ENCODE assay signal across 16 cellular contexts in genomic region chr4:180675368-180675675, GRCh38.
A peak's percentile ranks its signal among the peaks of the same experiment; 100 is the strongest.
DNase-seq lines count a peak whose midpoint lies in the region; TF ChIP-seq lines count a peak whose summit lies in the region.
"Had no signal": no experiment of that assay in that cellular context is flagged by ENCODE, and none has a peak within 500 bp of the region (broad histone marks: within the 10 kb centered on the region; RNA-seq: fewer than 3 reads in every experiment).

No MANE protein-coding gene starts in this region.

- peaks cover 8% of the 10 kb centered on the region for H3K4me1 ChIP-seq in A673 (ENCODE audit: insufficient read depth, low read length, poor library complexity, severe bottlenecking)

- no peaks in the 10 kb centered on the region for H3K27me3 Mint-ChIP-seq in brain
- H3K27me3 Mint-ChIP-seq: IgD-negative memory B cell had no signal

- no peaks in the 10 kb centered on the region for H3K36me3 ChIP-seq in A673 (ENCODE audit: insufficient read depth, low read length, poor library complexity, severe bottlenecking)

- no peaks in the 10 kb centered on the region for H3K27me3 ChIP-seq in A673 (replicated peaks; ENCODE audit: insufficient read depth, low read depth, low read length, poor library complexity)

- TF ChIP-seq CTCF in brain (conservative IDR thresholded peaks at IDR 0.05) (no peak), A673 (conservative IDR thresholded peaks at IDR 0.05; ENCODE audit: low read depth, low read length) (no peak)

- DNase-seq in NCI-H82 (lab: John Stamatoyannopoulos, UW) (peak; percentile 57), NCI-H82 treated with DMSO at 0.1 percent for 48 hours (lab: John Stamatoyannopoulos, UW; ENCODE audit: unreplicated experiment) (no peak), NCI-H524 treated with DMSO at 0.1 percent for 48 hours (lab: John Stamatoyannopoulos, UW) (peak; percentile 38), foreskin melanocyte (no peak), A673 (ENCODE audit: low spot score) (no peak), NCI-H187 treated with DMSO at 0.1 percent for 48 hours (lab: John Stamatoyannopoulos, UW) (no peak)
- DNase-seq in activated CD4-positive, CD25-positive, alpha-beta regulatory T cell (lab: John Stamatoyannopoulos, UW), result no peak
- DNase-seq: Calu3, DMS79, NCI-H1694 treated with DMSO at 0.1 percent for 48 hours, NCI-H226, T-helper 1 cell had no signal

- peaks cover 20% of the 10 kb centered on the region for H3K4me1 Mint-ChIP-seq in brain
- H3K4me1 Mint-ChIP-seq: IgD-negative memory B cell had no signal

- POLR2A ChIA-PET in A673 (lab: Charles Lee; ENCODE audit: low non-redundant PET), result no interaction called here

- no peak overlapping the region for H3K27ac ChIP-seq in A673 (ENCODE audit: low read depth, low read length, poor library complexity, severe bottlenecking)
- H3K27ac ChIP-seq: C4-2B, SK-N-MC had no signal

- no peak overlapping the region for H3K4me3 ChIP-seq in A673 (ENCODE audit: low read depth, low read length, poor library complexity, severe bottlenecking)
- H3K4me3 ChIP-seq: SK-N-MC had no signal

- peak overlapping the region in 3 of 5 experiments; percentile 24 to 48 (median 48) for H3K27ac Mint-ChIP-seq in brain
- H3K27ac Mint-ChIP-seq: IgD-negative memory B cell had no signal

- intact Hi-C loops in A673 (cut with micrococcal nuclease; ENCODE audit: unreplicated experiment), result no loop called here

- H3K4me3 Mint-ChIP-seq in brain, result no peak overlapping the region
- H3K4me3 Mint-ChIP-seq: IgD-negative memory B cell had no signal

- H3K36me3 Mint-ChIP-seq in brain, result no peaks in the 10 kb centered on the region

- no TSS peak for BruUV-seq in A673 (replicated peaks; lab: Mats Ljungman, UMichigan)

- H3K9me3 Mint-ChIP-seq in brain, result no peaks in the 10 kb centered on the region

- H3K9me3 ChIP-seq in A673 (ENCODE audit: low read depth, low read length, poor library complexity, severe bottlenecking), result no peaks in the 10 kb centered on the region

- CTCF ChIA-PET in A673 (lab: Charles Lee), result no interaction called here

Comparison
In these comparisons a context has a peak if more than half of its experiments do, and no peak if none do; other contexts are left out.
1. DNase-seq: peak in NCI-H82 (single experiment) and NCI-H524 treated with DMSO at 0.1 percent for 48 hours (single experiment); none in NCI-H82 treated with DMSO at 0.1 percent for 48 hours (single experiment), activated CD4-positive, CD25-positive, alpha-beta regulatory T cell (0 of 4), foreskin melanocyte (single experiment), A673 (single experiment) and NCI-H187 treated with DMSO at 0.1 percent for 48 hours (single experiment).